In genomic region chr1:200922406-200922805, GRCh38 we compare ENCODE assay signal across 31 cellular contexts. TPM values are rescaled to one million over a fixed set of nuclear protein-coding genes. Genes with fewer than 3 reads are reported as not detected.
"Had no signal": no experiment of that assay in that cellular context is flagged by ENCODE, and none has a peak within 500 bp of the region (broad histone marks: within the 10 kb centered on the region; RNA-seq: fewer than 3 reads in every experiment).

No MANE protein-coding gene starts in this region.

- H3K27ac ChIP-seq: breast epithelium, SK-N-MC, VCaP had no signal

- H3K9me3 ChIP-seq: breast epithelium had no signal

- ATAC-seq: activated CD8-positive, alpha-beta memory T cell treated with anti-CD3 and anti-CD28 coated beads, Interleukin-2, amount 10 ng/mL, durations not matched to agents 7 days and 5 days; activated T-helper 17 cell treated with anti-CD3 and anti-CD28 coated beads, Interleukin-2, amount 50 U/mL, for 72 hours; Right ventricle myocardium inferior; T-cell had no signal

- H3K36me3 ChIP-seq: breast epithelium had no signal

- H3K4me3 ChIP-seq: breast epithelium, SK-N-MC had no signal

- H3K27me3 ChIP-seq: breast epithelium had no signal

- H3K27ac Mint-ChIP-seq: activated CD4-positive, alpha-beta T cell treated with anti-CD3 and anti-CD28 coated beads, Interleukin-2, amount 10 ng/mL, durations not matched to agents 24 days and 14 days; activated CD8-positive, alpha-beta memory T cell treated with anti-CD3 and anti-CD28 coated beads, Interleukin-2, amount 10 ng/mL, durations not matched to agents 7 days and 5 days; activated naive CD4-positive, alpha-beta T cell treated with anti-CD3 and anti-CD28 coated beads, Interleukin-2, amount 50 U/mL, for 24 hours; activated T-helper 17 cell treated with anti-CD3 and anti-CD28 coated beads, Interleukin-2, amount 50 U/mL, for 72 hours; T-cell had no signal

- H3K4me3 Mint-ChIP-seq: activated CD4-positive, alpha-beta T cell treated with anti-CD3 and anti-CD28 coated beads, Interleukin-2, amount 10 ng/mL, durations not matched to agents 24 days and 14 days; activated CD8-positive, alpha-beta memory T cell treated with anti-CD3 and anti-CD28 coated beads, Interleukin-2, amount 10 ng/mL, durations not matched to agents 7 days and 5 days; activated naive CD4-positive, alpha-beta T cell treated with anti-CD3 and anti-CD28 coated beads, Interleukin-2, amount 50 U/mL, for 24 hours; activated T-helper 17 cell treated with anti-CD3 and anti-CD28 coated beads, Interleukin-2, amount 50 U/mL, for 72 hours; T-cell had no signal

- DNase-seq: activated CD4-positive, alpha-beta T cell treated with anti-CD3 and anti-CD28 coated beads for 1 hour; activated CD4-positive, alpha-beta T cell treated with anti-CD3 and anti-CD28 coated beads, Interleukin-2, amount 10 ng/mL, durations not matched to agents 24 days and 14 days; activated CD4-positive, alpha-beta T cell treated with anti-CD3 and anti-CD28 coated beads, Interleukin-2, amount 50 U/mL, for 48 hours; activated CD8-positive, alpha-beta memory T cell treated with anti-CD3 and anti-CD28 coated beads, Interleukin-2, amount 10 ng/mL, durations not matched to agents 7 days and 5 days; activated naive CD4-positive, alpha-beta T cell; aorta; central memory CD4-positive, alpha-beta T cell; KG1; NCI-H1048; NCI-H1417; NCI-H1694; NCI-H2029; NCI-H2107; NCI-H2171 treated with DMSO at 0.1 percent for 48 hours; NCI-H226; NCI-H526 treated with DMSO at 0.1 percent for 48 hours; NCI-H82; RPMI8226; T-cell had no signal

- H3K9me3 Mint-ChIP-seq: activated CD4-positive, alpha-beta T cell treated with anti-CD3 and anti-CD28 coated beads, Interleukin-2, amount 10 ng/mL, durations not matched to agents 24 days and 14 days; activated naive CD4-positive, alpha-beta T cell treated with anti-CD3 and anti-CD28 coated beads, Interleukin-2, amount 50 U/mL, for 24 hours; activated T-helper 17 cell treated with anti-CD3 and anti-CD28 coated beads, Interleukin-2, amount 50 U/mL, for 72 hours; T-cell had no signal

- H3K36me3 Mint-ChIP-seq: activated CD8-positive, alpha-beta memory T cell treated with anti-CD3 and anti-CD28 coated beads, Interleukin-2, amount 10 ng/mL, durations not matched to agents 7 days and 5 days; activated naive CD4-positive, alpha-beta T cell treated with anti-CD3 and anti-CD28 coated beads, Interleukin-2, amount 50 U/mL, for 24 hours; T-cell had no signal

- H3K4me1 ChIP-seq: breast epithelium had no signal

- H3K27me3 Mint-ChIP-seq: activated naive CD4-positive, alpha-beta T cell treated with anti-CD3 and anti-CD28 coated beads, Interleukin-2, amount 50 U/mL, for 24 hours had no signal

RNA-seq across cellular contexts. Expression of gene INAVA, which starts 27.7 kb away (rescaled TPM):
- total RNA-seq: activated CD4-positive, alpha-beta T cell treated with anti-CD3 and anti-CD28 coated beads, Interleukin-2, amount 10 ng/mL, durations not matched to agents 24 days and 14 days; OCI-LY7; Right ventricle myocardium inferior; T-helper 2 cell treated with Interferon-gamma antibody and Interleukin-4, amounts not matched to agents 100 ng/mL and 5 ng/mL, for 36 hours had no signal

RNA-seq across cellular contexts. Expression of gene GPR25, which starts 49.6 kb away (rescaled TPM):
- total RNA-seq: activated CD4-positive, alpha-beta T cell treated with anti-CD3 and anti-CD28 coated beads, Interleukin-2, amount 10 ng/mL, durations not matched to agents 24 days and 14 days; aorta; chondrocyte; LHCN-M2; M059J; NCI-H460; OCI-LY7; Right ventricle myocardium inferior; T-helper 2 cell treated with Interferon-gamma antibody and Interleukin-4, amounts not matched to agents 100 ng/mL and 5 ng/mL, for 36 hours had no signal
- polyA plus RNA-seq: aorta had no signal
